In genomic region chr12:110583137-110584059, GRCh38 we compare ENCODE assay signal across 9 cellular contexts. TPM values are rescaled to one million over a fixed set of nuclear protein-coding genes. Genes with fewer than 3 reads are reported as not detected.
DNase-seq lines count a peak whose midpoint lies in the region; ATAC-seq, FAIRE-seq and TF ChIP-seq lines count a peak whose summit lies in the region.
"Had no signal": no experiment of that assay in that cellular context is flagged by ENCODE, and none has a peak within 500 bp of the region (broad histone marks: within the 10 kb centered on the region; RNA-seq: fewer than 3 reads in every experiment).

Gene PPTC7 (minus strand): TSS chr12:110583318. CDS start chr12:110583031, 287 bp downstream.

- DNase-seq in AML-193 (lab: John Stamatoyannopoulos, UW) (peak; percentile 90 to 91), NCI-H510A treated with DMSO at 0.1 percent for 48 hours (lab: John Stamatoyannopoulos, UW) (peak; percentile 85), cerebellum (ENCODE audit: low spot score) (peak; percentile 97), kidney (peak; percentile 99)
- peak; percentile 96 for DNase-seq in activated CD4-positive, alpha-beta T cell treated with anti-CD3 and anti-CD28 coated beads for 24 hours (ENCODE audit: low read depth in 2 of 2)
- DNase-seq in stimulated activated CD4-positive, alpha-beta T cell treated with anti-CD3 and anti-CD28 coated beads, Interleukin-15, amount 100 ng/mL, for 1 hour (ENCODE audit: low read depth in 1 of 2, low spot score in 1 of 2): peak; percentile 94 to 97

- H3K4me3 ChIP-seq in kidney (ENCODE audit: low read length in 2 of 2): peak within 1 kb of the TSS; percentile 77 to 79

- FAIRE-seq in kidney (lab: Jason Lieb, UNC): no peak
- FAIRE-seq: colon had no signal

- H3K27ac ChIP-seq in kidney (ENCODE audit: low read depth in 2 of 2, low read length in 2 of 2): peak within 1 kb of the TSS; percentile 94

- peaks cover 13 to 28% of the 10 kb centered on the region in 2 donors for H3K4me1 ChIP-seq in kidney (ENCODE audit: control insufficient read depth in 1 of 2, insufficient read depth in 1 of 2, low read depth in 1 of 2, low read length in 2 of 2)

- no peaks in the 10 kb centered on the region for H3K9me3 ChIP-seq in kidney (ENCODE audit: control insufficient read depth in 1 of 2, low read length in 2 of 2)

- H3K9ac ChIP-seq in kidney (ENCODE audit: low read length in 2 of 2): peak within 1 kb of the TSS; percentile 87 to 95

- no peak for TF ChIP-seq CTCF in kidney (IDR thresholded peaks at IDR 0.05; ENCODE audit: borderline replicate concordance, extremely low read depth, insufficient read depth)

- TF ChIP-seq POLR2A in GM19193 (IDR thresholded peaks at IDR 0.05; ENCODE audit: extremely low read depth, insufficient read depth, insufficient read length): peak; percentile 93

- ATAC-seq in HG03439 (IDR thresholded peaks at IDR 0.05; ENCODE audit: unreplicated experiment): peak; percentile 68

- intact Hi-C loops in kidney (cut with DNase I): no loop called here

- no peaks in the 10 kb centered on the region for H3K36me3 ChIP-seq in kidney (ENCODE audit: control insufficient read depth in 1 of 2, insufficient read depth in 2 of 2, low read length in 2 of 2)

RNA-seq across cellular contexts. Expression of gene PPTC7, which starts in this region (rescaled TPM):
- total RNA-seq in cerebellum (11.8 TPM), kidney (27.9 TPM)
- 10.0 TPM for polyA plus RNA-seq in kidney (ENCODE audit: insufficient read depth, low read depth, low replicate concordance)

Comparison
In these comparisons a context has a peak if more than half of its experiments do, and no peak if none do; other contexts are left out.
1. Peak in every context shown above with its lines: DNase-seq, ATAC-seq, H3K4me3 ChIP-seq and H3K27ac ChIP-seq.